Comparison of ENCODE assay signal across 18 cellular contexts in genomic region chr13:63208811-63209210, GRCh38.
"Had no signal": no experiment of that assay in that cellular context is flagged by ENCODE, and none has a peak within 500 bp of the region (broad histone marks: within the 10 kb centered on the region; RNA-seq: fewer than 3 reads in every experiment).

No MANE protein-coding gene starts in this region.

- ATAC-seq: body of pancreas; heart left ventricle; naive thymus-derived CD8-positive, alpha-beta T cell had no signal

- H3K27me3 ChIP-seq: body of pancreas, heart left ventricle, neutrophil had no signal

- H3K36me3 ChIP-seq: heart left ventricle, neutrophil, WERI-Rb-1 had no signal

- DNase-seq: activated CD4-positive, alpha-beta memory T cell treated with anti-CD3 and anti-CD28 coated beads for 36 hours; activated naive CD4-positive, alpha-beta T cell treated with anti-CD3 and anti-CD28 coated beads, Interleukin-2, amount 50 U/mL, for 16 hours; activated T-cell treated with anti-CD3 and anti-CD28 coated beads, Interleukin-2, amount 50 U/mL, for 24 hours; body of pancreas; central memory CD4-positive, alpha-beta T cell; cortex of kidney; effector CD8-positive, alpha-beta T cell; foreskin melanocyte; heart left ventricle; mammary epithelial cell; naive thymus-derived CD8-positive, alpha-beta T cell; retina; stimulated activated CD4-positive, alpha-beta T cell treated with anti-CD3 and anti-CD28 coated beads, Interleukin-4, amount 100 ng/mL, for 1 hour; stimulated activated naive CD4-positive, alpha-beta T cell treated with Interleukin-2 at 50 U/mL for 16 hours; T-helper 1 cell; T1000; WERI-Rb-1 had no signal

- H3K4me3 ChIP-seq: body of pancreas, heart left ventricle had no signal

- H3K4me1 ChIP-seq: body of pancreas, heart left ventricle had no signal

- H3K27ac ChIP-seq: body of pancreas, heart left ventricle, neutrophil, WERI-Rb-1 had no signal

- H3K9me3 ChIP-seq: body of pancreas, neutrophil had no signal
